25 cellular contexts compared by ENCODE assay signal in the genomic region with DNA sequence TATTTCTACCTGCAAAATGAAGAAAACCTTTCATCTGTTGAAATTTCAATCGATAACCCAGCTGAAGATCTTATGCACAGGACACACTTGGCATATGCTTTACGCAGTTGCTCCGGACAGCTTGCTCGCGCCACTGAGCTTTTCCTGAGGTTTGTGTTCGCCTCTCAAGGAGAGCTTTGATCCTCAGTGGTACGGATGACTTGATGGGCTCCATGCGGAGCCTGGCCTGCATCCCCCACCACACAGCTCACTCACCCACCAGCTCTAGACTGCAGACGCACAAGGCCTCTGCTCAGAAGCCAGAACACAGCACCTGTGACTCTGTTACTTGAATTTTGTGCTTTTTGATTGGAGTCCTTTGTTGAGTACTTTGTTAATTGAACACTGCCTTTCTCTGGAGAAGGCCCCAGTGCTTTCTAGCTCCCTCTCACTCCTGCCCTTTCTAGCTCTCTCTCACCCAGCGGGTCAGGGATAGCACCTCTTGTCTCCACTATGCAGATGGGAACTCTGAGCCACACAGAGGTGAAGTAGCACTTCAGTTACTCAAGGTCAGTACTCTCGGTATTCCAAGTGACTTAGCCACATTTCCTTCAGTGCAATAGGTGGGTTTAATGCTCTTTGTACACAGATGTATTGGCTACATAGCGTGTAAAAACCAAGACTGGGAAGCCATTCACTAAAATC. TPM values are rescaled to one million over a fixed set of nuclear protein-coding genes. Genes with fewer than 3 reads are reported as not detected.
DNase-seq lines count a peak whose midpoint lies in the region; ATAC-seq, FAIRE-seq and TF ChIP-seq lines count a peak whose summit lies in the region.
"Had no signal": no experiment of that assay in that cellular context is flagged by ENCODE, and none has a peak within 500 bp of the region (broad histone marks: within the 10 kb centered on the region; RNA-seq: fewer than 3 reads in every experiment).

No MANE protein-coding gene starts in this region.

- H3K9me3 ChIP-seq in spleen = peaks cover 0 to 6% (median 0%) of the 10 kb centered on the region in 8 donors
- H3K9me3 ChIP-seq: thoracic aorta had no signal

- WGBS in spleen, 5 donors = 85 to 93% (median 89%) methylated on average over 12 of the region's 12 CpGs

- H3K27ac ChIP-seq in spleen = no peak overlapping the region
- H3K27ac ChIP-seq: hepatocyte, SK-N-MC, thoracic aorta had no signal

- DNase-seq in GM19239 (ENCODE audit: insufficient read length, low spot score) (no peak), NCI-H226 (no peak), spleen (no peak)
- DNase-seq in stimulated activated naive B cell treated with anti-CD40 and anti-IgM and Interleukin-4, amounts not matched to agents 10 μg/mL and 1 μg/mL and 100 μg/mL, for 72 hours = no peak
- no peak for DNase-seq in activated CD4-positive, alpha-beta T cell treated with anti-CD3 and anti-CD28 coated beads for 48 hours
- DNase-seq: activated CD4-positive, alpha-beta T cell treated with anti-CD3 and anti-CD28 coated beads for 1 hour; activated CD8-positive, alpha-beta memory T cell treated with anti-CD3 and anti-CD28 coated beads, Interleukin-2, amount 10 ng/mL, durations not matched to agents 7 days and 5 days; activated gamma-delta T cell; endodermal cell; mesenchymal stem cell; natural killer cell; NCI-H2081; NCI-H69; posterior cingulate gyrus; stimulated activated CD4-positive, alpha-beta T cell treated with anti-CD3 and anti-CD28 coated beads, Interleukin-2, amount 100 ng/mL, for 48 hours had no signal

- H3K36me3 ChIP-seq in spleen = no peaks in the 10 kb centered on the region
- H3K36me3 ChIP-seq: thoracic aorta had no signal

- TF ChIP-seq CTCF in spleen (IDR thresholded peaks at IDR 0.05 in 8 of 11, conservative IDR thresholded peaks at IDR 0.05 in 3 of 11) = no peak

- FAIRE-seq in GM19239 (lab: Jason Lieb, UNC) = peak; percentile 70
- FAIRE-seq: astrocyte, H54, K562, keratinocyte had no signal

- H3K4me3 Mint-ChIP-seq in stimulated activated naive B cell treated with anti-CD40 and anti-IgM and Interleukin-4, amounts not matched to agents 10 μg/mL and 1 μg/mL and 100 μg/mL, for 72 hours = no peak overlapping the region
- H3K4me3 Mint-ChIP-seq: activated CD8-positive, alpha-beta memory T cell treated with anti-CD3 and anti-CD28 coated beads, Interleukin-2, amount 10 ng/mL, durations not matched to agents 7 days and 5 days; endodermal cell; natural killer cell had no signal

- intact Hi-C loops in spleen (cut with DNase I; ENCODE audit: low total_unique reads) = no loop called here

- H3K4me3 ChIP-seq in spleen = no peak overlapping the region
- H3K4me3 ChIP-seq: hepatocyte, K562, SK-N-MC, thoracic aorta had no signal

- no peaks in the 10 kb centered on the region for H3K36me3 Mint-ChIP-seq in stimulated activated naive B cell treated with anti-CD40 and anti-IgM and Interleukin-4, amounts not matched to agents 10 μg/mL and 1 μg/mL and 100 μg/mL, for 72 hours
- H3K36me3 Mint-ChIP-seq: activated CD8-positive, alpha-beta memory T cell treated with anti-CD3 and anti-CD28 coated beads, Interleukin-2, amount 10 ng/mL, durations not matched to agents 7 days and 5 days; natural killer cell had no signal

- peaks cover 2 to 4% of the 10 kb centered on the region in 2 donors for H3K9me3 Mint-ChIP-seq in stimulated activated naive B cell treated with anti-CD40 and anti-IgM and Interleukin-4, amounts not matched to agents 10 μg/mL and 1 μg/mL and 100 μg/mL, for 72 hours
- H3K9me3 Mint-ChIP-seq: endodermal cell, natural killer cell had no signal

- H3K4me1 Mint-ChIP-seq in stimulated activated naive B cell treated with anti-CD40 and anti-IgM and Interleukin-4, amounts not matched to agents 10 μg/mL and 1 μg/mL and 100 μg/mL, for 72 hours = peaks cover 11 to 21% of the 10 kb centered on the region in 2 donors
- H3K4me1 Mint-ChIP-seq: endodermal cell, natural killer cell had no signal

- H3K4me1 ChIP-seq in spleen = no peaks in the 10 kb centered on the region

- TF ChIP-seq POLR2A in spleen (IDR thresholded peaks at IDR 0.05) = no peak

- peak overlapping the region; percentile 26 for H3K27ac Mint-ChIP-seq in stimulated activated naive B cell treated with anti-CD40 and anti-IgM and Interleukin-4, amounts not matched to agents 10 μg/mL and 1 μg/mL and 100 μg/mL, for 72 hours
- H3K27ac Mint-ChIP-seq: activated CD8-positive, alpha-beta memory T cell treated with anti-CD3 and anti-CD28 coated beads, Interleukin-2, amount 10 ng/mL, durations not matched to agents 7 days and 5 days; endodermal cell; natural killer cell had no signal

- peaks cover 4 to 6% of the 10 kb centered on the region in 2 donors for H3K27me3 Mint-ChIP-seq in stimulated activated naive B cell treated with anti-CD40 and anti-IgM and Interleukin-4, amounts not matched to agents 10 μg/mL and 1 μg/mL and 100 μg/mL, for 72 hours

- peak; percentile 20 for ATAC-seq in GM21723 (IDR thresholded peaks at IDR 0.05; ENCODE audit: unreplicated experiment)
- ATAC-seq in HG03064 (IDR thresholded peaks at IDR 0.05; ENCODE audit: low read depth, unreplicated experiment) = peak; percentile 15
- peak in 1 of 2 donors; percentile 3 for ATAC-seq in stimulated activated naive B cell treated with anti-CD40 and anti-IgM and Interleukin-4, amounts not matched to agents 10 μg/mL and 1 μg/mL and 100 μg/mL, for 72 hours (replicated peaks)
- ATAC-seq: activated CD8-positive, alpha-beta memory T cell treated with anti-CD3 and anti-CD28 coated beads, Interleukin-2, amount 10 ng/mL, durations not matched to agents 7 days and 5 days; K562; Panc1 had no signal

- no peaks in the 10 kb centered on the region for H3K27me3 ChIP-seq in spleen (replicated peaks in 1 of 7)
- H3K27me3 ChIP-seq: hepatocyte had no signal

RNA-seq across cellular contexts. Expression of gene TBC1D30, which starts 52.1 kb away (rescaled TPM):
- 10 to 100 TPM in 1 of 7 donors, 1 to 10 TPM in 6; 6.8 to 15.7 (median 8.5) TPM for total RNA-seq in spleen
- 1 to 10 TPM; 1.3 to 1.6 (median 1.5) TPM for polyA plus RNA-seq in spleen
